33 cellular contexts compared by ENCODE assay signal in genomic region chr3:56001537-56001936, GRCh38.
"Had no signal": no experiment of that assay in that cellular context is flagged by ENCODE, and none has a peak within 500 bp of the region (broad histone marks: within the 10 kb centered on the region; RNA-seq: fewer than 3 reads in every experiment).

No MANE protein-coding gene starts in this region.

- H3K79me2 ChIP-seq: parathyroid adenoma had no signal

- H3K36me3 ChIP-seq: gastrocnemius medialis, left lung, lower lobe of right lung, neutrophil, right atrium auricular region, uterus had no signal

- DNase-seq: activated CD4-positive, alpha-beta memory T cell treated with anti-CD3 and anti-CD28 coated beads, Interleukin-2, amount 10 ng/mL, durations not matched to agents 7 days and 5 days; activated CD4-positive, alpha-beta T cell treated with anti-CD3 and anti-CD28 coated beads for 48 hours; activated CD8-positive, alpha-beta memory T cell treated with anti-CD3 and anti-CD28 coated beads, Interleukin-2, amount 50 U/mL, for 48 hours; activated gamma-delta T cell; activated naive CD4-positive, alpha-beta T cell treated with anti-CD3 and anti-CD28 coated beads, Interleukin-2, amount 10 ng/mL, durations not matched to agents 7 days and 5 days; activated naive CD8-positive, alpha-beta T cell treated with anti-CD3 and anti-CD28 coated beads, Interleukin-2, amount 10 ng/mL, durations not matched to agents 7 days and 5 days; activated T-cell treated with anti-CD3 and anti-CD28 coated beads, Interleukin-2, amount 50 U/mL, for 24 hours; dermis blood vessel endothelial cell; effector CD8-positive, alpha-beta T cell; gastrocnemius medialis; hippocampal formation; kidney glomerular epithelial cell; left lung; lower lobe of right lung; mesenchymal stem cell; natural killer cell; psoas muscle; stimulated activated CD4-positive, alpha-beta T cell treated with anti-CD3 and anti-CD28 coated beads, Interleukin-1b, Interleukin-23, amount 100 ng/mL, for 48 hours; stimulated activated CD4-positive, alpha-beta T cell treated with anti-CD3 and anti-CD28 coated beads, Interleukin-4, amount 100 ng/mL, for 4 hours; stimulated activated CD8-positive, alpha-beta memory T cell treated with anti-CD3 and anti-CD28 coated beads, Interleukin-4, amount 100 ng/mL, for 48 hours; stimulated activated naive CD8-positive, alpha-beta T cell treated with anti-CD3 and anti-CD28 coated beads, Interleukin-15, amount 100 ng/mL, for 72 hours; substantia nigra; T-helper 1 cell; uterus had no signal

- H3K4me3 ChIP-seq: gastrocnemius medialis, left lung, lower lobe of right lung, psoas muscle, right atrium auricular region, smooth muscle cell, uterus had no signal

- H3K4me2 ChIP-seq: smooth muscle cell had no signal

- H3K27me3 ChIP-seq: gastrocnemius medialis, left lung, neutrophil, right atrium auricular region had no signal

- H3K9me3 ChIP-seq: gastrocnemius medialis, left lung, lower lobe of right lung, neutrophil, psoas muscle, right atrium auricular region, uterus had no signal

- H3K4me1 ChIP-seq: gastrocnemius medialis, left lung, lower lobe of right lung, parathyroid adenoma, psoas muscle, right atrium auricular region, uterus had no signal

- FAIRE-seq: bronchial epithelial cell, colon, endometrium had no signal

- H2AFZ ChIP-seq: parathyroid adenoma had no signal

- H3K27ac ChIP-seq: epithelial cell of prostate, gastrocnemius medialis, left lung, lower lobe of right lung, neutrophil, parathyroid adenoma, psoas muscle, right atrium auricular region, uterus, VCaP had no signal

- H3K9ac ChIP-seq: parathyroid adenoma had no signal
